ENCODE assay signal across 1 cellular context in genomic region chr1:155193275-155193990, GRCh38.
TF ChIP-seq lines count a peak whose summit lies in the region.

No MANE protein-coding gene starts in this region.

TF ChIP-seq in HEK293, 187 proteins besides CTCF, POLR2A, EP300 and RAD21 (continued from another document and continues in another):
- 0 out of 2 replicates have a peak, but pooled peaks have one; percentile 25 for TF ChIP-seq ZBTB10 (tag by site-specific recombination; IDR thresholded peaks at IDR 0.05)
- TF ChIP-seq ZNF214 (tag by site-specific recombination; IDR thresholded peaks at IDR 0.05; ENCODE audit: borderline replicate concordance): no peak
- TF ChIP-seq SALL2 (tag by site-specific recombination; IDR thresholded peaks at IDR 0.05; ENCODE audit: borderline replicate concordance): no peak
- 0 out of 2 replicates have a peak, but pooled peaks have one; percentile 65 for TF ChIP-seq ZNF624 (tag by site-specific recombination; IDR thresholded peaks at IDR 0.05)
- no peak for TF ChIP-seq ZNF580 (tag by site-specific recombination; IDR thresholded peaks at IDR 0.05)
- TF ChIP-seq ZNF561 (tag by site-specific recombination; IDR thresholded peaks at IDR 0.05; ENCODE audit: borderline replicate concordance): peak; percentile 92
- TF ChIP-seq REST (tag by site-specific recombination; IDR thresholded peaks at IDR 0.05): 0 out of 2 replicates have a peak, but pooled peaks have one; percentile 14
- TF ChIP-seq ZNF433 (tag by site-specific recombination; IDR thresholded peaks at IDR 0.05; ENCODE audit: low read depth): no peak
- no peak for TF ChIP-seq ZNF785 (tag by site-specific recombination; IDR thresholded peaks at IDR 0.05)
- TF ChIP-seq ZNF394 (tag by site-specific recombination; IDR thresholded peaks at IDR 0.05; ENCODE audit: borderline replicate concordance): no peak
- TF ChIP-seq ZNF175 (tag by site-specific recombination; IDR thresholded peaks at IDR 0.05): no peak
- TF ChIP-seq GFI1B (tag by site-specific recombination; IDR thresholded peaks at IDR 0.05): no peak
- TF ChIP-seq SETDB1 (IDR thresholded peaks at IDR 0.05; ENCODE audit: insufficient read length, low read length): no peak
- TF ChIP-seq YY1 (tag by site-specific recombination; IDR thresholded peaks at IDR 0.05): 0 out of 2 replicates have a peak, but pooled peaks have one; percentile 45
- no peak for TF ChIP-seq ZNF23 (tag by site-specific recombination; IDR thresholded peaks at IDR 0.05; ENCODE audit: borderline replicate concordance)
- TF ChIP-seq ZNF610 (tag by site-specific recombination; IDR thresholded peaks at IDR 0.05; ENCODE audit: borderline replicate concordance): peak; percentile 78
- 0 out of 2 replicates have a peak, but pooled peaks have one; percentile 70 for TF ChIP-seq INSM2 (tag by site-specific recombination; IDR thresholded peaks at IDR 0.05)
- TF ChIP-seq ZNF600 (tag by site-specific recombination; IDR thresholded peaks at IDR 0.05): peak; percentile 84
- no peak for TF ChIP-seq ZNF518A (tag by site-specific recombination; conservative IDR thresholded peaks at IDR 0.05; ENCODE audit: low read depth)
- no peak for TF ChIP-seq ZNF140 (tag by site-specific recombination; IDR thresholded peaks at IDR 0.05)
- TF ChIP-seq ZNF560 (tag by site-specific recombination; IDR thresholded peaks at IDR 0.05; ENCODE audit: borderline replicate concordance): no peak
- TF ChIP-seq ZNF639 (tag by site-specific recombination; IDR thresholded peaks at IDR 0.05): peak; percentile 49
- TF ChIP-seq KLF9 (tag by site-specific recombination; IDR thresholded peaks at IDR 0.05; ENCODE audit: low read depth): peak; percentile 63
- TF ChIP-seq HIC1 (tag by site-specific recombination; IDR thresholded peaks at IDR 0.05): peak; percentile 85
- no peak for TF ChIP-seq ZNF174 (tag by site-specific recombination; IDR thresholded peaks at IDR 0.05)
- no peak for TF ChIP-seq ZNF169 (tag by site-specific recombination; IDR thresholded peaks at IDR 0.05)
- peak; percentile 23; the same call in 1 of the 2 replicates for TF ChIP-seq ZNF629 (tag by site-specific recombination; IDR thresholded peaks at IDR 0.05)
- TF ChIP-seq ZNF843 (tag by site-specific recombination; IDR thresholded peaks at IDR 0.05): no peak
- 0 out of 2 replicates have a peak, but pooled peaks have one; percentile 33 for TF ChIP-seq GLI4 (tag by site-specific recombination; IDR thresholded peaks at IDR 0.05)
- TF ChIP-seq SP2 (tag by site-specific recombination; IDR thresholded peaks at IDR 0.05): peak; percentile 52
- peak; percentile 4; the same call in 1 of the 2 replicates for TF ChIP-seq FEZF1 (tag by site-specific recombination; IDR thresholded peaks at IDR 0.05)
- no peak for TF ChIP-seq ZNF664 (tag by site-specific recombination; IDR thresholded peaks at IDR 0.05)
- TF ChIP-seq ZNF114 (tag by site-specific recombination; IDR thresholded peaks at IDR 0.05): no peak
- TF ChIP-seq MZF1 (tag by site-specific recombination; IDR thresholded peaks at IDR 0.05; ENCODE audit: borderline replicate concordance): no peak
- TF ChIP-seq PRDM1 (tag by site-specific recombination; IDR thresholded peaks at IDR 0.05): peak; percentile 82
- TF ChIP-seq REPIN1 (tag by site-specific recombination; IDR thresholded peaks at IDR 0.05; ENCODE audit: low read depth): no peak
- peak; percentile 79; the same call in 1 of the 2 replicates for TF ChIP-seq SP7 (tag by site-specific recombination; IDR thresholded peaks at IDR 0.05)
- TF ChIP-seq ZBTB1 (tag by site-specific recombination; IDR thresholded peaks at IDR 0.05): 0 out of 2 replicates have a peak, but pooled peaks have one; percentile 38
- TF ChIP-seq ZNF660 (tag by site-specific recombination; IDR thresholded peaks at IDR 0.05): peak; percentile 90
- no peak for TF ChIP-seq ZNF529 (tag by site-specific recombination; IDR thresholded peaks at IDR 0.05; ENCODE audit: insufficient replicate concordance)
- no peak for TF ChIP-seq ZNF362 (tag by site-specific recombination; IDR thresholded peaks at IDR 0.05)
- TF ChIP-seq GLIS1 (tag by site-specific recombination; IDR thresholded peaks at IDR 0.05): peak; percentile 61; the same call in 1 of the 2 replicates
- TF ChIP-seq ZNF157 (tag by site-specific recombination; IDR thresholded peaks at IDR 0.05): no peak
- peak; percentile 67; the same call in 1 of the 2 replicates for TF ChIP-seq ZNF366 (tag by site-specific recombination; conservative IDR thresholded peaks at IDR 0.05)
